In the genomic region with DNA sequence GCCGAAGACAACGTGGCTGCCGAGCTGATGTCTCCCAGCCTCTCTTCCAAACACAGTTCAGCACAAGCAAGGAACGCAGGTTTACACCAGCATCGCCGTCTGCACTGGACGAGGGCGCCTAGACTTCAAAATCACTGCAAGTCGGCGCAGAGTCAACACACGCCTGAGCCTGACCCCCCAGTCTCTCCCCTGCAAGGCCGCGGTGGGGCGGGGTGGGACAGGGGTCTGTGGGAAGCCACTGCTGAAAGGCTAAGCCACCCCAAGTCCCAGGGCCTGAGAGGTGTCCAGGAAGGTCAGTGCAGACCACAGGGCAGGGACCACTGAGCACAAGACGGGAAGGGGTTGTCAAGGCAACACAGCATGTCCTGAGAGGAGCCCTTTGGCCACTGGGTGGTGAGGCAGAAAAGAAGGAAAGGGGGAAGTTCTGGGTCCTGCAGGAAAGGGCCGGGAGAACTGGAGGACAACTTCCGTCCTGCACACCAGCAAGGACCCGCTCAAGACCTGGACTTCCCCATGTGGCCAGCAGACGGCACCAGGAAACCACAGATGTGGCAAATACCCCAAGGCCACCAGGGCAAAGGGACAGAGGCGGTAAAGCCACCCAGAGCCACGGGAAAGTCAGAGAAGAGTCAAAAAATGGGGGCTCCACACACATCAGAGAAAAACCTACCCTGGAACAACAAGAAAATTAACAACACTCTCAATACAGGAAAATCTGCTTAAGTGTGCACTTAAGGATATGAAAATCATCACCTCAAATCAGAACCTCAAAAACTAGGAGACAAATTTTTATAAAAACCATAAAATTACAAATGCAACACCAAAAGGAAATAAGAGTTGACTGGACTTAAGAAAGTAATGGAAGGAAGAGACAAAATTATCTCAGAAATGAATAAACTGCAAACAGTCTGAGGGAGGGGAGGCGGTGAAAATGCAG, we compare ENCODE assay signal across 1 cellular context.
A peak's percentile ranks its signal among the peaks of the same experiment; 100 is the strongest.
TF ChIP-seq lines count a peak whose summit lies in the region.

No MANE protein-coding gene starts in this region.

TF ChIP-seq in HepG2, 621 proteins besides CTCF, POLR2A, EP300 and RAD21 (continued from another document and continues in another):
- TF ChIP-seq, protein P1, sequence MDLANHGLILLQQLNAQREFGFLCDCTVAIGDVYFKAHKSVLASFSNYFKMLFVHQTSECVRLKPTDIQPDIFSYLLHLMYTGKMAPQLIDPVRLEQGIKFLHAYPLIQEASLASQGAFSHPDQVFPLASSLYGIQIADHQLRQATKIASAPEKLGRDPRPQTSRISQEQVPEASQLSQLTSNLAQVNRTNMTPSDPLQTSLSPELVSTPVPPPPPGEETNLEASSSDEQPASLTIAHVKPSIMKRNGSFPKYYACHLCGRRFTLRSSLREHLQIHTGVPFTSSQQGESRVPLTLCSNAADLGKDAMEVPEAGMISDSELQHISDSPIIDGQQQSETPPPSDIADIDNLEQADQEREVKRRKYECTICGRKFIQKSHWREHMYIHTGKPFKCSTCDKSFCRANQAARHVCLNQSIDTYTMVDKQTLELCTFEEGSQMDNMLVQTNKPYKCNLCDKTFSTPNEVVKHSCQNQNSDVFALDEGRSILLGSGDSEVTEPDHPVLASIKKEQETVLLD (CRISPR knock-in tag; IDR thresholded peaks at IDR 0.05; ENCODE audit: low read depth) = no peak
- TF ChIP-seq ZBTB3 (CRISPR knock-in tag; IDR thresholded peaks at IDR 0.05; ENCODE audit: borderline replicate concordance, low read depth) (no peak), XRCC5 (optimal IDR thresholded peaks at IDR 0.05; ENCODE audit: low read length) (peak; percentile 29), ZNF331 (CRISPR knock-in tag; IDR thresholded peaks at IDR 0.05) (0 out of 2 replicates have a peak, but pooled peaks have one; percentile 27), BHLHE40 (IDR thresholded peaks at IDR 0.05; ENCODE audit: low read length) (peak; percentile 28; the same call in 1 of the 2 replicates), KDM5A (IDR thresholded peaks at IDR 0.05; ENCODE audit: borderline replicate concordance, low read length) (no peak), LCORL (IDR thresholded peaks at IDR 0.05) (no peak), LCORL (CRISPR knock-in tag; IDR thresholded peaks at IDR 0.05) (no peak), ZNF12 (CRISPR knock-in tag; IDR thresholded peaks at IDR 0.05) (0 out of 2 replicates have a peak, but pooled peaks have one; percentile 41), RBAK (CRISPR knock-in tag; IDR thresholded peaks at IDR 0.05) (no peak), TOE1 (CRISPR knock-in tag; IDR thresholded peaks at IDR 0.05) (no peak), NCOA1 (CRISPR knock-in tag; IDR thresholded peaks at IDR 0.05) (no peak), GPN1 (CRISPR knock-in tag; IDR thresholded peaks at IDR 0.05; ENCODE audit: borderline replicate concordance) (no peak), ZFYVE20 (CRISPR knock-in tag; IDR thresholded peaks at IDR 0.05; ENCODE audit: borderline replicate concordance, low read depth) (no peak), ZNF746 (CRISPR knock-in tag; IDR thresholded peaks at IDR 0.05) (no peak), ZNF34 (CRISPR knock-in tag; IDR thresholded peaks at IDR 0.05; ENCODE audit: borderline replicate concordance) (no peak), PHF5A (CRISPR knock-in tag; IDR thresholded peaks at IDR 0.05; ENCODE audit: low read depth, unreplicated experiment) (no peak)
- TF ChIP-seq, protein P2, sequence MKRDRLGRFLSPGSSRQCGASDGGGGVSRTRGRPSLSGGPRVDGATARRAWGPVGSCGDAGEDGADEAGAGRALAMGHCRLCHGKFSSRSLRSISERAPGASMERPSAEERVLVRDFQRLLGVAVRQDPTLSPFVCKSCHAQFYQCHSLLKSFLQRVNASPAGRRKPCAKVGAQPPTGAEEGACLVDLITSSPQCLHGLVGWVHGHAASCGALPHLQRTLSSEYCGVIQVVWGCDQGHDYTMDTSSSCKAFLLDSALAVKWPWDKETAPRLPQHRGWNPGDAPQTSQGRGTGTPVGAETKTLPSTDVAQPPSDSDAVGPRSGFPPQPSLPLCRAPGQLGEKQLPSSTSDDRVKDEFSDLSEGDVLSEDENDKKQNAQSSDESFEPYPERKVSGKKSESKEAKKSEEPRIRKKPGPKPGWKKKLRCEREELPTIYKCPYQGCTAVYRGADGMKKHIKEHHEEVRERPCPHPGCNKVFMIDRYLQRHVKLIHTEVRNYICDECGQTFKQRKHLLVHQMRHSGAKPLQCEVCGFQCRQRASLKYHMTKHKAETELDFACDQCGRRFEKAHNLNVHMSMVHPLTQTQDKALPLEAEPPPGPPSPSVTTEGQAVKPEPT (CRISPR knock-in tag; IDR thresholded peaks at IDR 0.05; ENCODE audit: low read depth) = no peak
- TF ChIP-seq, protein P3, sequence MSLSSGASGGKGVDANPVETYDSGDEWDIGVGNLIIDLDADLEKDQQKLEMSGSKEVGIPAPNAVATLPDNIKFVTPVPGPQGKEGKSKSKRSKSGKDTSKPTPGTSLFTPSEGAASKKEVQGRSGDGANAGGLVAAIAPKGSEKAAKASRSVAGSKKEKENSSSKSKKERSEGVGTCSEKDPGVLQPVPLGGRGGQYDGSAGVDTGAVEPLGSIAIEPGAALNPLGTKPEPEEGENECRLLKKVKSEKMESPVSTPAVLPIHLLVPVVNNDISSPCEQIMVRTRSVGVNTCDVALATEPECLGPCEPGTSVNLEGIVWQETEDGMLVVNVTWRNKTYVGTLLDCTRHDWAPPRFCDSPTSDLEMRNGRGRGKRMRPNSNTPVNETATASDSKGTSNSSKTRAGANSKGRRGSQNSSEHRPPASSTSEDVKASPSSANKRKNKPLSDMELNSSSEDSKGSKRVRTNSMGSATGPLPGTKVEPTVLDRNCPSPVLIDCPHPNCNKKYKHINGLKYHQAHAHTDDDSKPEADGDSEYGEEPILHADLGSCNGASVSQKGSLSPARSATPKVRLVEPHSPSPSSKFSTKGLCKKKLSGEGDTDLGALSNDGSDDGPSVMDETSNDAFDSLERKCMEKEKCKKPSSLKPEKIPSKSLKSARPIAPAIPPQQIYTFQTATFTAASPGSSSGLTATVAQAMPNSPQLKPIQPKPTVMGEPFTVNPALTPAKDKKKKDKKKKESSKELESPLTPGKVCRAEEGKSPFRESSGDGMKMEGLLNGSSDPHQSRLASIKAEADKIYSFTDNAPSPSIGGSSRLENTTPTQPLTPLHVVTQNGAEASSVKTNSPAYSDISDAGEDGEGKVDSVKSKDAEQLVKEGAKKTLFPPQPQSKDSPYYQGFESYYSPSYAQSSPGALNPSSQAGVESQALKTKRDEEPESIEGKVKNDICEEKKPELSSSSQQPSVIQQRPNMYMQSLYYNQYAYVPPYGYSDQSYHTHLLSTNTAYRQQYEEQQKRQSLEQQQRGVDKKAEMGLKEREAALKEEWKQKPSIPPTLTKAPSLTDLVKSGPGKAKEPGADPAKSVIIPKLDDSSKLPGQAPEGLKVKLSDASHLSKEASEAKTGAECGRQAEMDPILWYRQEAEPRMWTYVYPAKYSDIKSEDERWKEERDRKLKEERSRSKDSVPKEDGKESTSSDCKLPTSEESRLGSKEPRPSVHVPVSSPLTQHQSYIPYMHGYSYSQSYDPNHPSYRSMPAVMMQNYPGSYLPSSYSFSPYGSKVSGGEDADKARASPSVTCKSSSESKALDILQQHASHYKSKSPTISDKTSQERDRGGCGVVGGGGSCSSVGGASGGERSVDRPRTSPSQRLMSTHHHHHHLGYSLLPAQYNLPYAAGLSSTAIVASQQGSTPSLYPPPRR (CRISPR knock-in tag; IDR thresholded peaks at IDR 0.05; ENCODE audit: borderline replicate concordance) = no peak
- TF ChIP-seq, protein P4, sequence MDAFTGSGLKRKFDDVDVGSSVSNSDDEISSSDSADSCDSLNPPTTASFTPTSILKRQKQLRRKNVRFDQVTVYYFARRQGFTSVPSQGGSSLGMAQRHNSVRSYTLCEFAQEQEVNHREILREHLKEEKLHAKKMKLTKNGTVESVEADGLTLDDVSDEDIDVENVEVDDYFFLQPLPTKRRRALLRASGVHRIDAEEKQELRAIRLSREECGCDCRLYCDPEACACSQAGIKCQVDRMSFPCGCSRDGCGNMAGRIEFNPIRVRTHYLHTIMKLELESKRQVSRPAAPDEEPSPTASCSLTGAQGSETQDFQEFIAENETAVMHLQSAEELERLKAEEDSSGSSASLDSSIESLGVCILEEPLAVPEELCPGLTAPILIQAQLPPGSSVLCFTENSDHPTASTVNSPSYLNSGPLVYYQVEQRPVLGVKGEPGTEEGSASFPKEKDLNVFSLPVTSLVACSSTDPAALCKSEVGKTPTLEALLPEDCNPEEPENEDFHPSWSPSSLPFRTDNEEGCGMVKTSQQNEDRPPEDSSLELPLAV (CRISPR knock-in tag; conservative IDR thresholded peaks at IDR 0.05; ENCODE audit: low read depth) = no peak
- TF ChIP-seq, protein P5, sequence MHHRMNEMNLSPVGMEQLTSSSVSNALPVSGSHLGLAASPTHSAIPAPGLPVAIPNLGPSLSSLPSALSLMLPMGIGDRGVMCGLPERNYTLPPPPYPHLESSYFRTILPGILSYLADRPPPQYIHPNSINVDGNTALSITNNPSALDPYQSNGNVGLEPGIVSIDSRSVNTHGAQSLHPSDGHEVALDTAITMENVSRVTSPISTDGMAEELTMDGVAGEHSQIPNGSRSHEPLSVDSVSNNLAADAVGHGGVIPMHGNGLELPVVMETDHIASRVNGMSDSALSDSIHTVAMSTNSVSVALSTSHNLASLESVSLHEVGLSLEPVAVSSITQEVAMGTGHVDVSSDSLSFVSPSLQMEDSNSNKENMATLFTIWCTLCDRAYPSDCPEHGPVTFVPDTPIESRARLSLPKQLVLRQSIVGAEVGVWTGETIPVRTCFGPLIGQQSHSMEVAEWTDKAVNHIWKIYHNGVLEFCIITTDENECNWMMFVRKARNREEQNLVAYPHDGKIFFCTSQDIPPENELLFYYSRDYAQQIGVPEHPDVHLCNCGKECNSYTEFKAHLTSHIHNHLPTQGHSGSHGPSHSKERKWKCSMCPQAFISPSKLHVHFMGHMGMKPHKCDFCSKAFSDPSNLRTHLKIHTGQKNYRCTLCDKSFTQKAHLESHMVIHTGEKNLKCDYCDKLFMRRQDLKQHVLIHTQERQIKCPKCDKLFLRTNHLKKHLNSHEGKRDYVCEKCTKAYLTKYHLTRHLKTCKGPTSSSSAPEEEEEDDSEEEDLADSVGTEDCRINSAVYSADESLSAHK (CRISPR knock-in tag; IDR thresholded peaks at IDR 0.05; ENCODE audit: borderline replicate concordance) = no peak
- TF ChIP-seq, protein P6, sequence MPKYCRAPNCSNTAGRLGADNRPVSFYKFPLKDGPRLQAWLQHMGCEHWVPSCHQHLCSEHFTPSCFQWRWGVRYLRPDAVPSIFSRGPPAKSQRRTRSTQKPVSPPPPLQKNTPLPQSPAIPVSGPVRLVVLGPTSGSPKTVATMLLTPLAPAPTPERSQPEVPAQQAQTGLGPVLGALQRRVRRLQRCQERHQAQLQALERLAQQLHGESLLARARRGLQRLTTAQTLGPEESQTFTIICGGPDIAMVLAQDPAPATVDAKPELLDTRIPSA (CRISPR knock-in tag; IDR thresholded peaks at IDR 0.05; ENCODE audit: borderline replicate concordance) = no peak
- TF ChIP-seq, protein P7, sequence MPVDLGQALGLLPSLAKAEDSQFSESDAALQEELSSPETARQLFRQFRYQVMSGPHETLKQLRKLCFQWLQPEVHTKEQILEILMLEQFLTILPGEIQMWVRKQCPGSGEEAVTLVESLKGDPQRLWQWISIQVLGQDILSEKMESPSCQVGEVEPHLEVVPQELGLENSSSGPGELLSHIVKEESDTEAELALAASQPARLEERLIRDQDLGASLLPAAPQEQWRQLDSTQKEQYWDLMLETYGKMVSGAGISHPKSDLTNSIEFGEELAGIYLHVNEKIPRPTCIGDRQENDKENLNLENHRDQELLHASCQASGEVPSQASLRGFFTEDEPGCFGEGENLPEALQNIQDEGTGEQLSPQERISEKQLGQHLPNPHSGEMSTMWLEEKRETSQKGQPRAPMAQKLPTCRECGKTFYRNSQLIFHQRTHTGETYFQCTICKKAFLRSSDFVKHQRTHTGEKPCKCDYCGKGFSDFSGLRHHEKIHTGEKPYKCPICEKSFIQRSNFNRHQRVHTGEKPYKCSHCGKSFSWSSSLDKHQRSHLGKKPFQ (CRISPR knock-in tag; IDR thresholded peaks at IDR 0.05; ENCODE audit: insufficient replicate concordance) = no peak
- TF ChIP-seq, protein P8, sequence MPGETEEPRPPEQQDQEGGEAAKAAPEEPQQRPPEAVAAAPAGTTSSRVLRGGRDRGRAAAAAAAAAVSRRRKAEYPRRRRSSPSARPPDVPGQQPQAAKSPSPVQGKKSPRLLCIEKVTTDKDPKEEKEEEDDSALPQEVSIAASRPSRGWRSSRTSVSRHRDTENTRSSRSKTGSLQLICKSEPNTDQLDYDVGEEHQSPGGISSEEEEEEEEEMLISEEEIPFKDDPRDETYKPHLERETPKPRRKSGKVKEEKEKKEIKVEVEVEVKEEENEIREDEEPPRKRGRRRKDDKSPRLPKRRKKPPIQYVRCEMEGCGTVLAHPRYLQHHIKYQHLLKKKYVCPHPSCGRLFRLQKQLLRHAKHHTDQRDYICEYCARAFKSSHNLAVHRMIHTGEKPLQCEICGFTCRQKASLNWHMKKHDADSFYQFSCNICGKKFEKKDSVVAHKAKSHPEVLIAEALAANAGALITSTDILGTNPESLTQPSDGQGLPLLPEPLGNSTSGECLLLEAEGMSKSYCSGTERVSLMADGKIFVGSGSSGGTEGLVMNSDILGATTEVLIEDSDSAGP (CRISPR knock-in tag; IDR thresholded peaks at IDR 0.05; ENCODE audit: borderline replicate concordance) = peak; percentile 34; the same call in 1 of the 2 replicates
- TF ChIP-seq, protein P9, sequence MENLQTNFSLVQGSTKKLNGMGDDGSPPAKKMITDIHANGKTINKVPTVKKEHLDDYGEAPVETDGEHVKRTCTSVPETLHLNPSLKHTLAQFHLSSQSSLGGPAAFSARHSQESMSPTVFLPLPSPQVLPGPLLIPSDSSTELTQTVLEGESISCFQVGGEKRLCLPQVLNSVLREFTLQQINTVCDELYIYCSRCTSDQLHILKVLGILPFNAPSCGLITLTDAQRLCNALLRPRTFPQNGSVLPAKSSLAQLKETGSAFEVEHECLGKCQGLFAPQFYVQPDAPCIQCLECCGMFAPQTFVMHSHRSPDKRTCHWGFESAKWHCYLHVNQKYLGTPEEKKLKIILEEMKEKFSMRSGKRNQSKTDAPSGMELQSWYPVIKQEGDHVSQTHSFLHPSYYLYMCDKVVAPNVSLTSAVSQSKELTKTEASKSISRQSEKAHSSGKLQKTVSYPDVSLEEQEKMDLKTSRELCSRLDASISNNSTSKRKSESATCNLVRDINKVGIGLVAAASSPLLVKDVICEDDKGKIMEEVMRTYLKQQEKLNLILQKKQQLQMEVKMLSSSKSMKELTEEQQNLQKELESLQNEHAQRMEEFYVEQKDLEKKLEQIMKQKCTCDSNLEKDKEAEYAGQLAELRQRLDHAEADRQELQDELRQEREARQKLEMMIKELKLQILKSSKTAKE (CRISPR knock-in tag; IDR thresholded peaks at IDR 0.05; ENCODE audit: borderline replicate concordance) = no peak
- TF ChIP-seq, protein P10, sequence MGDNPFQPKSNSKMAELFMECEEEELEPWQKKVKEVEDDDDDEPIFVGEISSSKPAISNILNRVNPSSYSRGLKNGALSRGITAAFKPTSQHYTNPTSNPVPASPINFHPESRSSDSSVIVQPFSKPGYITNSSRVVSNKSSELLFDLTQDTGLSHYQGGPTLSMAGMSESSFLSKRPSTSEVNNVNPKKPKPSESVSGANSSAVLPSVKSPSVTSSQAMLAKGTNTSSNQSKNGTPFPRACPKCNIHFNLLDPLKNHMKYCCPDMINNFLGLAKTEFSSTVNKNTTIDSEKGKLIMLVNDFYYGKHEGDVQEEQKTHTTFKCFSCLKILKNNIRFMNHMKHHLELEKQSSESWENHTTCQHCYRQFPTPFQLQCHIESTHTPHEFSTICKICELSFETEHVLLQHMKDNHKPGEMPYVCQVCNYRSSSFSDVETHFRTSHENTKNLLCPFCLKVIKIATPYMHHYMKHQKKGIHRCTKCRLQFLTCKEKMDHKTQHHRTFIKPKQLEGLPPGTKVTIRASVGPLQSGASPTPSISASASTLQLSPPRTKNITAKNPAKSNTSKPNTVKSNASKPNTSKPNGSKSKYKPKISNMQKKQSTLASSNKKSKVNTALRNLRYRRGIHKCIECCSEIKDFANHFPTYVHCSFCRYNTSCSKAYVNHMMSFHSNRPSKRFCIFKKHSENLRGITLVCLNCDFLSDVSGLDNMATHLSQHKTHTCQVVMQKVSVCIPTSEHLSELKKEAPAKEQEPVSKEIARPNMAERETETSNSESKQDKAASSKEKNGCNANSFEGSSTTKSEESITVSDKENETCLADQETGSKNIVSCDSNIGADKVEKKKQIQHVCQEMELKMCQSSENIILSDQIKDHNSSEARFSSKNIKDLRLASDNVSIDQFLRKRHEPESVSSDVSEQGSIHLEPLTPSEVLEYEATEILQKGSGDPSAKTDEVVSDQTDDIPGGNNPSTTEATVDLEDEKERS (CRISPR knock-in tag; IDR thresholded peaks at IDR 0.05) = no peak
